Comparison of ENCODE assay signal across 10 cellular contexts in the genomic region with DNA sequence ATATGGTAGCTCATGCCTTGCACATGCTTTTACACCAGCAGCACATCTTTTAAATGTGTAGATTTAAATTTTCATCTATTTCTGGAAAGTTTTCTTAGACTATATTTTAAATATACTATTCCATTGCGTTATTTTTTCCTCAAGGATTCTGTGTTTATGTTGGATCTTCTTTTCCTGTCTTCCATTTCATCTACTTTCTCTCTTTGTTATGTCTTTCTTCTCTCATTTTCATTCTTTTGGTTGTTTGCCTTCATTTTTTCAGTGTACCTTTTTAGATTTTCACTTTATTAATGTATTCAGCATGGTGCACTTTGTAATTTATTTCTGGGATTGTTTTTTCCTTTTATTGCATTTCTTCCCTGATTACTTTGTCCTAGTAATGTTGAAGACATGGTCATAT.
"Had no signal": no experiment of that assay in that cellular context is flagged by ENCODE, and none has a peak within 500 bp of the region (broad histone marks: within the 10 kb centered on the region; RNA-seq: fewer than 3 reads in every experiment).

No MANE protein-coding gene starts in this region.

- H3K27ac Mint-ChIP-seq: GM23338, H9, HFFc6 had no signal

- H3K4me1 Mint-ChIP-seq: GM23338 had no signal

- ATAC-seq: GM23338, HCT116 had no signal

- H3K9me3 Mint-ChIP-seq: HFFc6 had no signal

- H3K9ac ChIP-seq: GM23248 had no signal

- FAIRE-seq: H1 had no signal

- H3K9me3 ChIP-seq: HAP-1 had no signal

- H3K4me1 ChIP-seq: HAP-1 had no signal

- H3K36me3 ChIP-seq: HAP-1 had no signal

- H3K27ac ChIP-seq: GM23248 had no signal

- H3K4me3 Mint-ChIP-seq: GM23338, H9, HFFc6 had no signal

- H3K4me3 ChIP-seq: GM23248, GM23338, HAP-1 had no signal

- DNase-seq: GM23248, GOT3, H7, H9, HCEC 1CT, HFFc6 had no signal
